Comparison of ENCODE assay signal across 2 cellular contexts in the genomic region with DNA sequence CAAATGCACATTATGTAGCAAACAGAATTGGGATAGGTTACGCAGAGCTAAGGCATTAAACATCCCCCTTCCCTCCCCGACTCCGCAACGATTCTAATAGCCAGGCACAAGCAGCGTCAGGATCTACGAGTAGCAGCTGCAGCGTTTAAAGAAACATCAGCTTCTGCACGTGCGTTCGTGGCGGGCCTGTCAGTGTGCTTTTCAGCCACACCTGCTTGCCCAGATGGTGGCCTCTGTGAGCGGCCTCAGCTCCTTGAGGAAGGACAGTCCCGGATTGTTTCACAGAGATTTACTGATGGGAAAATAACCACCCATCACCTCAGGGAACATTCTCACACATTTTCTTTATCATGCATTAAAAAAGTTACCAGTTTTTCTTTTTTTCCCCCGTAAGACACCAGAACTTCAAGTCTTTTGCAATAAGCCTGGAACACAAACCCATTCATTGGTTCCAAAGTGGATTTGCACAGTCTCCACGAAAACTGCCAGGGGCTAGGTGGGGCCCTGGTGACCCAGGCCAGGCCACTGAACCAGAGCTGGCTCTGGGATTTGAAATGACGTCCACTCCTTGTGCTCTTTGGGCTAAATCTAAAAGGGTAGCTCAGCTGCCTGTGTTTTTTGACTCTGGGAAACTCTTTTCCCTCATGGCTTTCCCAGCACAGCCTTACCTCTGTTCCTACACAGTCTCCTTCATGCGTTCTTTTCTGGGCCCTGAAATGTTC.
TF ChIP-seq lines count a peak whose summit lies in the region.

No MANE protein-coding gene starts in this region.

TF ChIP-seq in GM23338, 12 proteins besides CTCF, POLR2A, EP300 and RAD21 (continued from another document):
- TF ChIP-seq, protein P1, sequence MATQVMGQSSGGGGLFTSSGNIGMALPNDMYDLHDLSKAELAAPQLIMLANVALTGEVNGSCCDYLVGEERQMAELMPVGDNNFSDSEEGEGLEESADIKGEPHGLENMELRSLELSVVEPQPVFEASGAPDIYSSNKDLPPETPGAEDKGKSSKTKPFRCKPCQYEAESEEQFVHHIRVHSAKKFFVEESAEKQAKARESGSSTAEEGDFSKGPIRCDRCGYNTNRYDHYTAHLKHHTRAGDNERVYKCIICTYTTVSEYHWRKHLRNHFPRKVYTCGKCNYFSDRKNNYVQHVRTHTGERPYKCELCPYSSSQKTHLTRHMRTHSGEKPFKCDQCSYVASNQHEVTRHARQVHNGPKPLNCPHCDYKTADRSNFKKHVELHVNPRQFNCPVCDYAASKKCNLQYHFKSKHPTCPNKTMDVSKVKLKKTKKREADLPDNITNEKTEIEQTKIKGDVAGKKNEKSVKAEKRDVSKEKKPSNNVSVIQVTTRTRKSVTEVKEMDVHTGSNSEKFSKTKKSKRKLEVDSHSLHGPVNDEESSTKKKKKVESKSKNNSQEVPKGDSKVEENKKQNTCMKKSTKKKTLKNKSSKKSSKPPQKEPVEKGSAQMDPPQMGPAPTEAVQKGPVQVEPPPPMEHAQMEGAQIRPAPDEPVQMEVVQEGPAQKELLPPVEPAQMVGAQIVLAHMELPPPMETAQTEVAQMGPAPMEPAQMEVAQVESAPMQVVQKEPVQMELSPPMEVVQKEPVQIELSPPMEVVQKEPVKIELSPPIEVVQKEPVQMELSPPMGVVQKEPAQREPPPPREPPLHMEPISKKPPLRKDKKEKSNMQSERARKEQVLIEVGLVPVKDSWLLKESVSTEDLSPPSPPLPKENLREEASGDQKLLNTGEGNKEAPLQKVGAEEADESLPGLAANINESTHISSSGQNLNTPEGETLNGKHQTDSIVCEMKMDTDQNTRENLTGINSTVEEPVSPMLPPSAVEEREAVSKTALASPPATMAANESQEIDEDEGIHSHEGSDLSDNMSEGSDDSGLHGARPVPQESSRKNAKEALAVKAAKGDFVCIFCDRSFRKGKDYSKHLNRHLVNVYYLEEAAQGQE (IDR thresholded peaks at IDR 0.05; ENCODE audit: unreplicated experiment), result no peak
- TF ChIP-seq ZNF331 (CRISPR knock-in tag; IDR thresholded peaks at IDR 0.05; ENCODE audit: low read depth) (no peak), STAT1 (IDR thresholded peaks at IDR 0.05; ENCODE audit: unreplicated experiment) (no peak), CREB1 (CRISPR knock-in tag; IDR thresholded peaks at IDR 0.05; ENCODE audit: low read depth) (no peak), POLR2AphosphoS5 (IDR thresholded peaks at IDR 0.05; ENCODE audit: low read depth) (no peak), ZNF462 (CRISPR knock-in tag; IDR thresholded peaks at IDR 0.05) (no peak)
- TF ChIP-seq, protein P2, sequence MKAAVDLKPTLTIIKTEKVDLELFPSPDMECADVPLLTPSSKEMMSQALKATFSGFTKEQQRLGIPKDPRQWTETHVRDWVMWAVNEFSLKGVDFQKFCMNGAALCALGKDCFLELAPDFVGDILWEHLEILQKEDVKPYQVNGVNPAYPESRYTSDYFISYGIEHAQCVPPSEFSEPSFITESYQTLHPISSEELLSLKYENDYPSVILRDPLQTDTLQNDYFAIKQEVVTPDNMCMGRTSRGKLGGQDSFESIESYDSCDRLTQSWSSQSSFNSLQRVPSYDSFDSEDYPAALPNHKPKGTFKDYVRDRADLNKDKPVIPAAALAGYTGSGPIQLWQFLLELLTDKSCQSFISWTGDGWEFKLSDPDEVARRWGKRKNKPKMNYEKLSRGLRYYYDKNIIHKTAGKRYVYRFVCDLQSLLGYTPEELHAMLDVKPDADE (IDR thresholded peaks at IDR 0.05), result no peak

TF ChIP-seq in WTC11, 78 proteins besides CTCF, POLR2A, EP300 and RAD21 (continued from another document):
- TF ChIP-seq ZNF281 (CRISPR knock-in tag; IDR thresholded peaks at IDR 0.05), result no peak
- TF ChIP-seq NFYB (CRISPR knock-in tag; conservative IDR thresholded peaks at IDR 0.05; ENCODE audit: low read depth), result no peak
- no peak for TF ChIP-seq ZBTB43 (CRISPR knock-in tag; IDR thresholded peaks at IDR 0.05)
- TF ChIP-seq, protein P3, sequence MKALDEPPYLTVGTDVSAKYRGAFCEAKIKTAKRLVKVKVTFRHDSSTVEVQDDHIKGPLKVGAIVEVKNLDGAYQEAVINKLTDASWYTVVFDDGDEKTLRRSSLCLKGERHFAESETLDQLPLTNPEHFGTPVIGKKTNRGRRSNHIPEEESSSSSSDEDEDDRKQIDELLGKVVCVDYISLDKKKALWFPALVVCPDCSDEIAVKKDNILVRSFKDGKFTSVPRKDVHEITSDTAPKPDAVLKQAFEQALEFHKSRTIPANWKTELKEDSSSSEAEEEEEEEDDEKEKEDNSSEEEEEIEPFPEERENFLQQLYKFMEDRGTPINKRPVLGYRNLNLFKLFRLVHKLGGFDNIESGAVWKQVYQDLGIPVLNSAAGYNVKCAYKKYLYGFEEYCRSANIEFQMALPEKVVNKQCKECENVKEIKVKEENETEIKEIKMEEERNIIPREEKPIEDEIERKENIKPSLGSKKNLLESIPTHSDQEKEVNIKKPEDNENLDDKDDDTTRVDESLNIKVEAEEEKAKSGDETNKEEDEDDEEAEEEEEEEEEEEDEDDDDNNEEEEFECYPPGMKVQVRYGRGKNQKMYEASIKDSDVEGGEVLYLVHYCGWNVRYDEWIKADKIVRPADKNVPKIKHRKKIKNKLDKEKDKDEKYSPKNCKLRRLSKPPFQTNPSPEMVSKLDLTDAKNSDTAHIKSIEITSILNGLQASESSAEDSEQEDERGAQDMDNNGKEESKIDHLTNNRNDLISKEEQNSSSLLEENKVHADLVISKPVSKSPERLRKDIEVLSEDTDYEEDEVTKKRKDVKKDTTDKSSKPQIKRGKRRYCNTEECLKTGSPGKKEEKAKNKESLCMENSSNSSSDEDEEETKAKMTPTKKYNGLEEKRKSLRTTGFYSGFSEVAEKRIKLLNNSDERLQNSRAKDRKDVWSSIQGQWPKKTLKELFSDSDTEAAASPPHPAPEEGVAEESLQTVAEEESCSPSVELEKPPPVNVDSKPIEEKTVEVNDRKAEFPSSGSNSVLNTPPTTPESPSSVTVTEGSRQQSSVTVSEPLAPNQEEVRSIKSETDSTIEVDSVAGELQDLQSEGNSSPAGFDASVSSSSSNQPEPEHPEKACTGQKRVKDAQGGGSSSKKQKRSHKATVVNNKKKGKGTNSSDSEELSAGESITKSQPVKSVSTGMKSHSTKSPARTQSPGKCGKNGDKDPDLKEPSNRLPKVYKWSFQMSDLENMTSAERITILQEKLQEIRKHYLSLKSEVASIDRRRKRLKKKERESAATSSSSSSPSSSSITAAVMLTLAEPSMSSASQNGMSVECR (CRISPR knock-in tag; IDR thresholded peaks at IDR 0.05; ENCODE audit: borderline replicate concordance), result no peak
- TF ChIP-seq SMAD4 (CRISPR knock-in tag; IDR thresholded peaks at IDR 0.05), result no peak
- no peak for TF ChIP-seq SMAD3 (CRISPR knock-in tag; IDR thresholded peaks at IDR 0.05; ENCODE audit: borderline replicate concordance)
- no peak for TF ChIP-seq TP53 (CRISPR knock-in tag; IDR thresholded peaks at IDR 0.05)
- TF ChIP-seq, protein P4, sequence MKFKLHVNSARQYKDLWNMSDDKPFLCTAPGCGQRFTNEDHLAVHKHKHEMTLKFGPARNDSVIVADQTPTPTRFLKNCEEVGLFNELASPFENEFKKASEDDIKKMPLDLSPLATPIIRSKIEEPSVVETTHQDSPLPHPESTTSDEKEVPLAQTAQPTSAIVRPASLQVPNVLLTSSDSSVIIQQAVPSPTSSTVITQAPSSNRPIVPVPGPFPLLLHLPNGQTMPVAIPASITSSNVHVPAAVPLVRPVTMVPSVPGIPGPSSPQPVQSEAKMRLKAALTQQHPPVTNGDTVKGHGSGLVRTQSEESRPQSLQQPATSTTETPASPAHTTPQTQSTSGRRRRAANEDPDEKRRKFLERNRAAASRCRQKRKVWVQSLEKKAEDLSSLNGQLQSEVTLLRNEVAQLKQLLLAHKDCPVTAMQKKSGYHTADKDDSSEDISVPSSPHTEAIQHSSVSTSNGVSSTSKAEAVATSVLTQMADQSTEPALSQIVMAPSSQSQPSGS (CRISPR knock-in tag; IDR thresholded peaks at IDR 0.05; ENCODE audit: borderline replicate concordance, low read depth), result no peak
- no peak for TF ChIP-seq NFATC4 (CRISPR knock-in tag; IDR thresholded peaks at IDR 0.05)
